ENCODE assay signal across 1 cellular context in the genomic region with DNA sequence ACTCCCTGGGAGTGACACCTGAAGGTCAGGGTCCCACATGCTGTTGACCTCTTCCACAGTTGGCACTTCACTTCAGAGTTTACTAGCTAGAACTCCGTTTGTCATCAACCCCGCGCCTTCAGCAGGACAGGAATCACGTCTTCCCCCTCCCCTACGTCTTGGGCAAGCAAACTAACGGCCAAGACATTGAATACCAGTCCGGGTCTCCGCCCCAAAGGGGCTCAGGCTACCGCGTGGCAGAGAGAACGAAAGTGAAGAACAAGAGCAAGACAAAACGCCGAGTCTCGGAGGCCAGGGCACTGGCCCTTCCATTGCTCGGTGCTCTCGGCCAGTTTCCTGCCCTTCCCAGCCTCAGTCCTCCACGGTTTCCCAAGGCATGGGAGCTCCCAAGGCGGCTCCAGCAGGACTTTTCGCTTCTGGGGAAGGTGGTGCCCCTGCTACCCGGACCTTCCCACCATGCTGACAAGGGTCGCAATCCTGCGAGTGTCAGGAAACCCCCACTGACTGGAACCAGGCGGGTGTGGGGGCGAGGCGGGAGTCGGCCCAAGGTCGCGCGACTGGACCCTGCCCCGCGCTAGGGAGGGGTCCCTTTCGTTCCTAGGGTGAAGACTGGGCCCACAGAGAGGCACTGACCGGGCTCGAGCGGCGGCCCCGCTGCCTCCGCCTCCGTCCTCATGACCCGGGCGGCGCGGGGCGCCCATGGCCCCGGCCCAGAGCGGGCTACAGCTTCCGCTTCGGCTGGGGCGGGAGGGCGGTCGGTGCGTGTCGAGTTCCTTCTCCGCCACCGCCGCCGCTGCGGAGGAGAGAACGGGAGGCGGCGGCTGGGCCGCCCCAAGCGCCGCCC.
TF ChIP-seq lines count a peak whose summit lies in the region.

TSS of gene GUCD1 (minus strand) at position 823 of the 844 bp plus-strand sequence. CDS start at position 676, 147 bp downstream.

TF ChIP-seq in HepG2, 621 proteins besides CTCF, POLR2A, EP300 and RAD21 (continued from another document and continues in another):
- TF ChIP-seq, protein P1, sequence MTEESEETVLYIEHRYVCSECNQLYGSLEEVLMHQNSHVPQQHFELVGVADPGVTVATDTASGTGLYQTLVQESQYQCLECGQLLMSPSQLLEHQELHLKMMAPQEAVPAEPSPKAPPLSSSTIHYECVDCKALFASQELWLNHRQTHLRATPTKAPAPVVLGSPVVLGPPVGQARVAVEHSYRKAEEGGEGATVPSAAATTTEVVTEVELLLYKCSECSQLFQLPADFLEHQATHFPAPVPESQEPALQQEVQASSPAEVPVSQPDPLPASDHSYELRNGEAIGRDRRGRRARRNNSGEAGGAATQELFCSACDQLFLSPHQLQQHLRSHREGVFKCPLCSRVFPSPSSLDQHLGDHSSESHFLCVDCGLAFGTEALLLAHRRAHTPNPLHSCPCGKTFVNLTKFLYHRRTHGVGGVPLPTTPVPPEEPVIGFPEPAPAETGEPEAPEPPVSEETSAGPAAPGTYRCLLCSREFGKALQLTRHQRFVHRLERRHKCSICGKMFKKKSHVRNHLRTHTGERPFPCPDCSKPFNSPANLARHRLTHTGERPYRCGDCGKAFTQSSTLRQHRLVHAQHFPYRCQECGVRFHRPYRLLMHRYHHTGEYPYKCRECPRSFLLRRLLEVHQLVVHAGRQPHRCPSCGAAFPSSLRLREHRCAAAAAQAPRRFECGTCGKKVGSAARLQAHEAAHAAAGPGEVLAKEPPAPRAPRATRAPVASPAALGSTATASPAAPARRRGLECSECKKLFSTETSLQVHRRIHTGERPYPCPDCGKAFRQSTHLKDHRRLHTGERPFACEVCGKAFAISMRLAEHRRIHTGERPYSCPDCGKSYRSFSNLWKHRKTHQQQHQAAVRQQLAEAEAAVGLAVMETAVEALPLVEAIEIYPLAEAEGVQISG (CRISPR knock-in tag; IDR thresholded peaks at IDR 0.05): 0 out of 2 replicates have a peak, but pooled peaks have one; percentile 6
- 0 out of 2 replicates have a peak, but pooled peaks have one; percentile 19 for TF ChIP-seq GABPB1 (CRISPR knock-in tag; IDR thresholded peaks at IDR 0.05)
- peak; percentile 43; the same call in 1 of the 2 replicates for TF ChIP-seq ZNF776 (CRISPR knock-in tag; IDR thresholded peaks at IDR 0.05)
- TF ChIP-seq KLF6 (CRISPR knock-in tag; IDR thresholded peaks at IDR 0.05): peak; percentile 58
- no peak for TF ChIP-seq IRX3 (CRISPR knock-in tag; IDR thresholded peaks at IDR 0.05; ENCODE audit: borderline replicate concordance, low read depth)
- peak; percentile 42; the same call in 1 of the 2 replicates for TF ChIP-seq RFXAP (CRISPR knock-in tag; IDR thresholded peaks at IDR 0.05; ENCODE audit: borderline replicate concordance)
- TF ChIP-seq ZNF451 (CRISPR knock-in tag; IDR thresholded peaks at IDR 0.05): 0 out of 2 replicates have a peak, but pooled peaks have one; percentile 52
- peak; percentile 16; the same call in 1 of the 2 replicates for TF ChIP-seq FOXP4 (CRISPR knock-in tag; IDR thresholded peaks at IDR 0.05)
- peak; percentile 17 for TF ChIP-seq TBL1XR1 (IDR thresholded peaks at IDR 0.05; ENCODE audit: borderline replicate concordance, low read length, partially characterized antibody)
- TF ChIP-seq ZNF563 (CRISPR knock-in tag; IDR thresholded peaks at IDR 0.05): 0 out of 2 replicates have a peak, but pooled peaks have one; percentile 10
- TF ChIP-seq HNF4G (IDR thresholded peaks at IDR 0.05; ENCODE audit: borderline replicate concordance, low read depth, low read length): no peak
- no peak for TF ChIP-seq HNF4G (CRISPR knock-in tag; IDR thresholded peaks at IDR 0.05; ENCODE audit: borderline replicate concordance, low read depth)
- TF ChIP-seq TCF12 (IDR thresholded peaks at IDR 0.05): no peak
- peak; percentile 77; the same call in 1 of the 2 replicates for TF ChIP-seq TCF12 (CRISPR knock-in tag; IDR thresholded peaks at IDR 0.05)
- TF ChIP-seq, protein P2, sequence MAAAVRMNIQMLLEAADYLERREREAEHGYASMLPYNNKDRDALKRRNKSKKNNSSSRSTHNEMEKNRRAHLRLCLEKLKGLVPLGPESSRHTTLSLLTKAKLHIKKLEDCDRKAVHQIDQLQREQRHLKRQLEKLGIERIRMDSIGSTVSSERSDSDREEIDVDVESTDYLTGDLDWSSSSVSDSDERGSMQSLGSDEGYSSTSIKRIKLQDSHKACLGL (CRISPR knock-in tag; IDR thresholded peaks at IDR 0.05): peak; percentile 58; the same call in 1 of the 2 replicates
- peak; percentile 33; the same call in 1 of the 2 replicates for TF ChIP-seq HDAC1 (CRISPR knock-in tag; IDR thresholded peaks at IDR 0.05)
- TF ChIP-seq ZFP82 (CRISPR knock-in tag; IDR thresholded peaks at IDR 0.05; ENCODE audit: borderline replicate concordance): no peak; the same call in 1 of the 2 replicates
- TF ChIP-seq, protein P3, sequence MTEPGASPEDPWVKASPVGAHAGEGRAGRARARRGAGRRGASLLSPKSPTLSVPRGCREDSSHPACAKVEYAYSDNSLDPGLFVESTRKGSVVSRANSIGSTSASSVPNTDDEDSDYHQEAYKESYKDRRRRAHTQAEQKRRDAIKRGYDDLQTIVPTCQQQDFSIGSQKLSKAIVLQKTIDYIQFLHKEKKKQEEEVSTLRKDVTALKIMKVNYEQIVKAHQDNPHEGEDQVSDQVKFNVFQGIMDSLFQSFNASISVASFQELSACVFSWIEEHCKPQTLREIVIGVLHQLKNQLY (CRISPR knock-in tag; IDR thresholded peaks at IDR 0.05): 0 out of 2 replicates have a peak, but pooled peaks have one; percentile 15
- peak; percentile 59 for TF ChIP-seq PATZ1 (CRISPR knock-in tag; IDR thresholded peaks at IDR 0.05)
- peak; percentile 55; the same call in 1 of the 2 replicates for TF ChIP-seq HOXA5 (CRISPR knock-in tag; IDR thresholded peaks at IDR 0.05)
- TF ChIP-seq ZNF614 (CRISPR knock-in tag; IDR thresholded peaks at IDR 0.05; ENCODE audit: borderline replicate concordance): no peak
- no peak for TF ChIP-seq NONO (IDR thresholded peaks at IDR 0.05)
- TF ChIP-seq NONO (CRISPR knock-in tag; conservative IDR thresholded peaks at IDR 0.05): peak; percentile 49; the same call in 1 of the 2 replicates
- TF ChIP-seq AKAP8 (CRISPR knock-in tag; IDR thresholded peaks at IDR 0.05): peak; percentile 25; the same call in 1 of the 2 replicates
- TF ChIP-seq, protein P4, sequence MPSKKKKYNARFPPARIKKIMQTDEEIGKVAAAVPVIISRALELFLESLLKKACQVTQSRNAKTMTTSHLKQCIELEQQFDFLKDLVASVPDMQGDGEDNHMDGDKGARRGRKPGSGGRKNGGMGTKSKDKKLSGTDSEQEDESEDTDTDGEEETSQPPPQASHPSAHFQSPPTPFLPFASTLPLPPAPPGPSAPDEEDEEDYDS (CRISPR knock-in tag; IDR thresholded peaks at IDR 0.05): no peak
- peak; percentile 56 for TF ChIP-seq MED8 (CRISPR knock-in tag; IDR thresholded peaks at IDR 0.05; ENCODE audit: insufficient replicate concordance)
- TF ChIP-seq HDAC2 (CRISPR knock-in tag; IDR thresholded peaks at IDR 0.05): no peak
- TF ChIP-seq ZNF687 (CRISPR knock-in tag; IDR thresholded peaks at IDR 0.05): peak; percentile 21; the same call in 1 of the 2 replicates
- TF ChIP-seq, protein P5, sequence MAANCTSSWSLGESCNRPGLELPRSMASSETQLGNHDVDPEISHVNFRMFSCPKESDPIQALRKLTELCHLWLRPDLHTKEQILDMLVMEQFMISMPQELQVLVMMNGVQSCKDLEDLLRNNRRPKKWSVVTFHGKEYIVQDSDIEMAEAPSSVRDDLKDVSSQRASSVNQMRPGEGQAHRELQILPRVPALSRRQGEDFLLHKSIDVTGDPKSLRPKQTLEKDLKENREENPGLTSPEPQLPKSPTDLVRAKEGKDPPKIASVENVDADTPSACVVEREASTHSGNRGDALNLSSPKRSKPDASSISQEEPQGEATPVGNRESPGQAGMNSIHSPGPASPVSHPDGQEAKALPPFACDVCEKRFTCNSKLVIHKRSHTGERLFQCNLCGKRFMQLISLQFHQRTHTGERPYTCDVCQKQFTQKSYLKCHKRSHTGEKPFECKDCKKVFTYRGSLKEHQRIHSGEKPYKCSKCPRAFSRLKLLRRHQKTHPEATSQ (CRISPR knock-in tag; IDR thresholded peaks at IDR 0.05; ENCODE audit: borderline replicate concordance): no peak
- peak; percentile 66 for TF ChIP-seq SPEN (CRISPR knock-in tag; IDR thresholded peaks at IDR 0.05; ENCODE audit: low read depth)
- TF ChIP-seq ZSCAN31 (CRISPR knock-in tag; IDR thresholded peaks at IDR 0.05; ENCODE audit: low read depth): peak; percentile 30; the same call in 1 of the 2 replicates
- TF ChIP-seq REPIN1 (CRISPR knock-in tag; IDR thresholded peaks at IDR 0.05; ENCODE audit: borderline replicate concordance, low read depth): peak; percentile 35; the same call in 1 of the 2 replicates
- TF ChIP-seq REST (IDR thresholded peaks at IDR 0.05; ENCODE audit: borderline replicate concordance in 1 of 2, low read depth in 1 of 2, low read length in 2 of 2): peak in 1 of 2 experiments; percentile 30; a peak in 1 of 4 replicates
- peak; percentile 68; the same call in 1 of the 2 replicates for TF ChIP-seq ZNF772 (CRISPR knock-in tag; IDR thresholded peaks at IDR 0.05)
- TF ChIP-seq ZNF678 (CRISPR knock-in tag; IDR thresholded peaks at IDR 0.05): 0 out of 2 replicates have a peak, but pooled peaks have one; percentile 50
